In the genomic region with DNA sequence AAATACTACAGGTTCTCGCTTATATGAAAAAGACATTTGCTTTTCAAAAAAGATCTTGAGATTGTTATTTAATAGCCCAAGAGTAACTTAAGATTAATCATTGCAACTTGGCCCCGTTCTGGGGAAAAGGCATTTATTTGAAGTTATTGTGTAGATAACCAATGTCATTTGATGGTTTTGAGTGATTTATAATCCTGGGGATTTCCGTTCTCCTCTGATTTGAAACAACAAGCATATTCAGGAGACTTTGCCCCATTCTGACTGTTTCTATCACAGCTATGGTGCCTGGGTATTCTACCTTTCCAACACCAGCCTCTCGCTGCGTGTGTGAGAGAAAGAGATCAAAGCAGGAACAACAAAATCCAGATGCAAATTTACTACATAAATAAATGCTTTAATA, we compare ENCODE assay signal across 28 cellular contexts.
"Had no signal": no experiment of that assay in that cellular context is flagged by ENCODE, and none has a peak within 500 bp of the region (broad histone marks: within the 10 kb centered on the region; RNA-seq: fewer than 3 reads in every experiment).

No MANE protein-coding gene starts in this region.

- DNase-seq: activated CD4-positive, alpha-beta memory T cell treated with anti-CD3 and anti-CD28 coated beads for 36 hours; activated CD4-positive, alpha-beta T cell treated with anti-CD3 and anti-CD28 coated beads for 36 hours; activated CD4-positive, alpha-beta T cell treated with anti-CD3 and anti-CD28 coated beads, Interleukin-2, amount 10 ng/mL, durations not matched to agents 24 days and 14 days; activated CD4-positive, CD25-positive, alpha-beta regulatory T cell; activated CD4-positive, CD25-positive, alpha-beta regulatory T cell treated with anti-CD3 and anti-CD28 coated beads, Interleukin-2, amount 50 U/mL, for 72 hours; activated CD8-positive, alpha-beta memory T cell treated with anti-CD3 and anti-CD28 coated beads, Interleukin-2, amount 10 ng/mL, durations not matched to agents 7 days and 5 days; activated CD8-positive, alpha-beta memory T cell treated with anti-CD3 and anti-CD28 coated beads, Interleukin-2, amount 50 U/mL, for 4 hours; activated CD8-positive, alpha-beta T cell treated with anti-CD3 and anti-CD28 coated beads, Interleukin-2, amount 10 ng/mL, durations not matched to agents 7 days and 5 days; activated gamma-delta T cell; activated naive CD4-positive, alpha-beta T cell; activated naive CD4-positive, alpha-beta T cell treated with anti-CD3 and anti-CD28 coated beads, Interleukin-2, amount 50 U/mL, for 16 hours; activated T-cell treated with anti-CD3 and anti-CD28 coated beads for 4 hours; activated T-cell treated with anti-CD3 and anti-CD28 coated beads, Interleukin-2, amount 50 U/mL, for 24 hours; activated T-cell treated with anti-CD3 and anti-CD28 coated beads, Interleukin-2, amount 50 U/mL, for 72 hours; amniotic stem cell; anterior cingulate cortex; caudate nucleus; cortex of kidney; dermis blood vessel endothelial cell; effector CD4-positive, alpha-beta T cell; effector memory CD8-positive, alpha-beta T cell; erythroblast; foreskin melanocyte; T-helper 1 cell; T-helper 17 cell; T1000 had no signal

- H3K36me3 ChIP-seq: esophagus muscularis mucosa, gastroesophageal sphincter had no signal

- H3K27ac ChIP-seq: esophagus muscularis mucosa, gastroesophageal sphincter had no signal

- H3K27me3 ChIP-seq: esophagus muscularis mucosa, gastroesophageal sphincter had no signal

- H3K4me3 ChIP-seq: esophagus muscularis mucosa, gastroesophageal sphincter had no signal

- H3K4me1 ChIP-seq: esophagus muscularis mucosa had no signal

- H3K9me3 ChIP-seq: esophagus muscularis mucosa, gastroesophageal sphincter had no signal
